In genomic region chr5:110956280-110956912, GRCh38 we compare ENCODE assay signal across 19 cellular contexts.
DNase-seq lines count a peak whose midpoint lies in the region; ATAC-seq and TF ChIP-seq lines count a peak whose summit lies in the region.
"Had no signal": no experiment of that assay in that cellular context is flagged by ENCODE, and none has a peak within 500 bp of the region (broad histone marks: within the 10 kb centered on the region; RNA-seq: fewer than 3 reads in every experiment).

No MANE protein-coding gene starts in this region.

- no peak overlapping the region for H2AK5ac ChIP-seq in neuronal stem cell (ENCODE audit: low read depth, low read length)

- H3K36me3 ChIP-seq in neuronal stem cell (replicated peaks in 1 of 2; ENCODE audit: control insufficient read depth in 2 of 2, insufficient read depth in 2 of 2, low read length in 2 of 2) (no peaks in the 10 kb centered on the region), right atrium auricular region (no peaks in the 10 kb centered on the region)
- H3K36me3 ChIP-seq: left ventricle myocardium inferior had no signal

- no peak for ATAC-seq in GM21390 (IDR thresholded peaks at IDR 0.05; ENCODE audit: unreplicated experiment)
- no peak for ATAC-seq in HG03159 (IDR thresholded peaks at IDR 0.05; ENCODE audit: unreplicated experiment)
- ATAC-seq: activated naive CD4-positive, alpha-beta T cell treated with anti-CD3 and anti-CD28 coated beads, Interleukin-2, amount 50 U/mL, for 72 hours; SK-N-SH treated with all-trans-retinoic acid at 6 μM for 48 hours had no signal

- no peaks in the 10 kb centered on the region for H3K79me1 ChIP-seq in neuronal stem cell (ENCODE audit: low read depth, low read length)

- DNase-seq in DMS79 treated with DMSO at 0.1 percent for 48 hours (lab: John Stamatoyannopoulos, UW): peak; percentile 19
- DNase-seq in NCI-H1105 (lab: John Stamatoyannopoulos, UW): peak; percentile 23
- DNase-seq in NCI-H69 (lab: John Stamatoyannopoulos, UW): peak; percentile 64
- no peak for DNase-seq in neuronal stem cell (ENCODE audit: low spot score)
- no peak for DNase-seq in right atrium auricular region (ENCODE audit: low spot score)
- DNase-seq: activated CD4-positive, alpha-beta T cell treated with anti-CD3 and anti-CD28 coated beads, Interleukin-2, amount 10 ng/mL, durations not matched to agents 7 days and 5 days; CD4-positive, CD25-positive, alpha-beta regulatory T cell; cerebellar nuclear complex; DMS153; effector CD4-positive, alpha-beta T cell; erythroblast; foreskin fibroblast; Karpas-422; left ventricle myocardium inferior; testis had no signal

- no peak overlapping the region for H4K91ac ChIP-seq in neuronal stem cell (ENCODE audit: low read depth, low read length, poor library complexity)

- no peak overlapping the region for H2BK15ac ChIP-seq in neuronal stem cell (ENCODE audit: low read length)

- H2BK5ac ChIP-seq in neuronal stem cell (ENCODE audit: low read length): no peak overlapping the region

- H3K4me3 ChIP-seq in neuronal stem cell (ENCODE audit: low read length in 2 of 2) (no peak overlapping the region), right atrium auricular region (no peak overlapping the region)
- H3K4me3 ChIP-seq: left ventricle myocardium inferior had no signal

- H2BK120ac ChIP-seq in neuronal stem cell (ENCODE audit: low read depth, low read length): no peak overlapping the region

- no peaks in the 10 kb centered on the region for H3K9me3 ChIP-seq in neuronal stem cell (replicated peaks in 1 of 2; ENCODE audit: control insufficient read depth in 2 of 2, insufficient read depth in 1 of 2, low read depth in 1 of 2, low read length in 2 of 2)
- no peaks in the 10 kb centered on the region for H3K9me3 ChIP-seq in right atrium auricular region
- H3K9me3 ChIP-seq: left ventricle myocardium inferior, testis had no signal

- H3K4ac ChIP-seq in neuronal stem cell (ENCODE audit: low read length): no peak overlapping the region

- WGBS in neuronal stem cell (ENCODE audit: extremely low coverage in 2 of 2, insufficient read length in 2 of 2, insufficient replicate concordance in 1 of 2), 2 donors: no CpG with 5 or more reads among the region's 20 CpGs

- no peak overlapping the region for H4K8ac ChIP-seq in neuronal stem cell (ENCODE audit: low read depth, low read length)

- peak overlapping the region; percentile 76 for H3K18ac ChIP-seq in neuronal stem cell (ENCODE audit: low read length)

- TF ChIP-seq CTCF in right atrium auricular region (IDR thresholded peaks at IDR 0.05): no peak

- H3K4me2 ChIP-seq in neuronal stem cell (ENCODE audit: insufficient read depth, low read length, poor library complexity, severe bottlenecking): no peak overlapping the region

- H3K27ac ChIP-seq in neuronal stem cell (replicated peaks; ENCODE audit: low read length) (no peak overlapping the region), right atrium auricular region (no peak overlapping the region)
- H3K27ac ChIP-seq: left ventricle myocardium inferior, testis had no signal

- H3K14ac ChIP-seq in neuronal stem cell (ENCODE audit: low read length): no peak overlapping the region

- no peak overlapping the region for H2AFZ ChIP-seq in neuronal stem cell (ENCODE audit: low read length)

- no peak overlapping the region for H2BK12ac ChIP-seq in neuronal stem cell (ENCODE audit: low read length)

- H3K9ac ChIP-seq in neuronal stem cell (ENCODE audit: low read depth, low read length, poor library complexity): no peak overlapping the region

- no peak overlapping the region for H3K23ac ChIP-seq in neuronal stem cell (ENCODE audit: low read depth, low read length, poor library complexity)

- H3K4me1 ChIP-seq in neuronal stem cell (ENCODE audit: control insufficient read depth in 2 of 2, insufficient read depth in 1 of 2, low read depth in 1 of 2, low read length in 2 of 2): no peaks in the 10 kb centered on the region
- no peaks in the 10 kb centered on the region for H3K4me1 ChIP-seq in right atrium auricular region
- H3K4me1 ChIP-seq: left ventricle myocardium inferior, testis had no signal

- no peaks in the 10 kb centered on the region for H3K27me3 ChIP-seq in neuronal stem cell (ENCODE audit: control insufficient read depth in 3 of 3, insufficient read depth in 3 of 3, low read depth in 1 of 3, low read length in 3 of 3)
- no peaks in the 10 kb centered on the region for H3K27me3 ChIP-seq in right atrium auricular region
- H3K27me3 ChIP-seq: testis had no signal

Comparison
In these comparisons a context has a peak if more than half of its experiments do, and no peak if none do; other contexts are left out.
1. DNase-seq: peak in DMS79 treated with DMSO at 0.1 percent for 48 hours (single experiment), NCI-H1105 (single experiment) and NCI-H69 (single experiment); none in neuronal stem cell (single experiment) and right atrium auricular region (single experiment).